Comparison of ENCODE assay signal across 9 cellular contexts in the genomic region with DNA sequence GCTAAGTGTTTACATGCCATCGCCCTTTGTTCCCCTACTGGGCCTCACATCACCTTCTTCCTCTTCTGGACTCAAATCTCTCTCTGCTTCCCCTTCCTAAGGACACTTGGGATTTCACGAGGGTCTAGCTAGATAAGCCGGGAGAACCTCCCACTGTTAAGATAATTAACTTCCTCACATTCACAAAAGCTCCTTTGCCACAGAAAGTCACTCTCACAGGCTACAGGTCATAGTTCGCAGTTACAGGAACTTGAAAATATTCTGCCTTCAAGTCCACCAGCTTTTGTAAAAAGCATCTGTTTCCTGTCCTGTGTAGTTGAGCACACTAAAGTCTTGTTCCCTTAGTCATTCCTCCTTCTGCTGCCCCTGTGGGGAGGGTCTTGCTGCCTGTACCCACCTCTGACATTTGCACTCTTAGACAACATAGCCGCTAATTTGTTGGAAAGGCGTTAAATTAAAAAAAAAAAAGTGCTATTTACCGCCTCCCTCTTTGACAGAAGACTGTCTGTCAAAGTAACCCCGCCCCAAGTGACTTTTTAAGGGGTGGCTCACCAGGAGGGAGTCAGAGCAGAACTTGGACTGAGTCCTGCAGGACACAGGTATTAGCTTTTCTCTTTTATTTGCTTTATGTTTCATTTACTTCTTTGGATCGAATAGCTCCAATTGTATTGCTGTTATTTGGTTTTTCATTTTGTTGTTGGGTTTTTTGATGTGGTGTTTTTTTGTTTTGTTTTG. TPM values are rescaled to one million over a fixed set of nuclear protein-coding genes. Genes with fewer than 3 reads are reported as not detected.
A peak's percentile ranks its signal among the peaks of the same experiment; 100 is the strongest.
DNase-seq lines count a peak whose midpoint lies in the region; ATAC-seq and TF ChIP-seq lines count a peak whose summit lies in the region.
"Had no signal": no experiment of that assay in that cellular context is flagged by ENCODE, and none has a peak within 500 bp of the region (broad histone marks: within the 10 kb centered on the region; RNA-seq: fewer than 3 reads in every experiment).

No MANE protein-coding gene starts in this region.

- peaks cover 44% of the 10 kb centered on the region for H3K4me1 Mint-ChIP-seq in WTC11

- WGBS in spleen, 5 donors: 4 to 14% (median 7%) methylated on average over 9 of the region's 9 CpGs

- H3K4me1 ChIP-seq in spleen: peaks cover 43 to 99% (median 79%) of the 10 kb centered on the region in 6 donors

- H3K27ac Mint-ChIP-seq in WTC11: peak overlapping the region; percentile 95

- TF ChIP-seq CTCF in WTC11 (IDR thresholded peaks at IDR 0.05) (no peak), spleen (IDR thresholded peaks at IDR 0.05 in 8 of 11, conservative IDR thresholded peaks at IDR 0.05 in 3 of 11) (peak in 1 of 11 experiments; percentile 5)

- CTCF ChIA-PET in WTC11 (lab: Charles Lee): interaction anchor here (0.9 to 4.4 kb wide), 10 partner anchors 9 to 196 kb away, joined by 3 to 56 read pairs (median 4); partner anchors contain the start of gene DMAC2

- DNase-seq in GDM1 (lab: John Stamatoyannopoulos, UW) (peak; percentile 90), WTC11 (ENCODE audit: low spot score) (no peak), spleen (no peak), cerebellum (ENCODE audit: low spot score) (no peak), NCI-H1048 (lab: John Stamatoyannopoulos, UW) (no peak)
- DNase-seq in effector CD8-positive, alpha-beta T cell (lab: John Stamatoyannopoulos, UW): peak; percentile 69

- H3K27me3 ChIP-seq in spleen (replicated peaks in 1 of 7): no peaks in the 10 kb centered on the region

- ATAC-seq in HG02852 (IDR thresholded peaks at IDR 0.05; ENCODE audit: unreplicated experiment): peak; percentile 38
- ATAC-seq in WTC11: peak; percentile 86
- ATAC-seq in HG03175 (IDR thresholded peaks at IDR 0.05; ENCODE audit: unreplicated experiment): no peak

- H3K27ac ChIP-seq in spleen: peak overlapping the region; percentile 64 to 91 (median 86)

- peaks cover 12% of the 10 kb centered on the region for H3K36me3 Mint-ChIP-seq in WTC11

- H3K36me3 ChIP-seq in spleen: peaks cover 0 to 9% (median 0%) of the 10 kb centered on the region in 6 donors

- H3K4me3 Mint-ChIP-seq in WTC11: peak overlapping the region; percentile 60

- peaks cover 0 to 9% (median 7%) of the 10 kb centered on the region in 8 donors for H3K9me3 ChIP-seq in spleen

- H3K9me3 Mint-ChIP-seq in WTC11: peaks cover 17% of the 10 kb centered on the region

- peak overlapping the region; percentile 35 to 71 (median 46) for H3K4me3 ChIP-seq in spleen

- intact Hi-C loops in spleen (cut with DNase I; ENCODE audit: low total_unique reads): no loop called here

- H3K27me3 Mint-ChIP-seq in WTC11 (ENCODE audit: low read depth): peaks cover 14% of the 10 kb centered on the region

- POLR2A ChIA-PET in WTC11 (lab: Charles Lee): interaction anchor here (0.7 kb wide), 1 partner anchor 110 kb away, joined by 4 read pairs; no protein-coding TSS in a partner anchor

- TF ChIP-seq POLR2A in spleen (IDR thresholded peaks at IDR 0.05): peak in 2 of 3 donors; percentile 93 to 95

TF ChIP-seq in WTC11, 78 proteins besides CTCF, POLR2A, EP300 and RAD21:
- TF ChIP-seq GABPB1 (CRISPR knock-in tag; IDR thresholded peaks at IDR 0.05): no peak
- peak; percentile 2; the same call in 1 of the 2 replicates for TF ChIP-seq ETV6 (CRISPR knock-in tag; IDR thresholded peaks at IDR 0.05)
- no peak for TF ChIP-seq RELA (CRISPR knock-in tag; IDR thresholded peaks at IDR 0.05; ENCODE audit: borderline replicate concordance)

RNA-seq across cellular contexts. Expression of gene CEACAM21, which starts 26.8 kb away (rescaled TPM):
- 0.35 to 0.55 TPM in 2 of 3 replicates, not detected in the other for total RNA-seq in WTC11 (2021)
- 10 to 100 TPM; 12.1 to 22.9 (median 20.0) TPM for total RNA-seq in spleen
- 10 to 100 TPM; 10.3 to 21.0 (median 17.4) TPM for polyA plus RNA-seq in spleen
- total RNA-seq in cerebellum: 2.4 TPM
- total RNA-seq: fibroblast of lung had no signal
- polyA plus RNA-seq: fibroblast of lung had no signal

Comparison
In these comparisons a context has a peak if more than half of its experiments do, and no peak if none do; other contexts are left out.
1. DNase-seq: peak in GDM1 (single experiment) and effector CD8-positive, alpha-beta T cell (single experiment); none in WTC11 (single experiment), spleen (single experiment), cerebellum (single experiment) and NCI-H1048 (single experiment).